20 cellular contexts compared by ENCODE assay signal in genomic region chr15:25780479-25781255, GRCh38.
"Had no signal": no experiment of that assay in that cellular context is flagged by ENCODE, and none has a peak within 500 bp of the region (broad histone marks: within the 10 kb centered on the region; RNA-seq: fewer than 3 reads in every experiment).

No MANE protein-coding gene starts in this region.

- H3K36me3 Mint-ChIP-seq: type B pancreatic cell, WTC11 had no signal

- H3K27ac Mint-ChIP-seq: activated naive CD8-positive, alpha-beta T cell treated with anti-CD3 and anti-CD28 coated beads for 36 hours; activated T-cell treated with anti-CD3 and anti-CD28 coated beads, Interleukin-2, amount 50 U/mL, for 24 hours; activated T-helper 17 cell treated with anti-CD3 and anti-CD28 coated beads, Interleukin-2, amount 50 U/mL, for 72 hours; neural progenitor cell; stimulated activated naive B cell treated with anti-CD40 and anti-IgM and Interleukin-4, amounts not matched to agents 10 μg/mL and 1 μg/mL and 100 μg/mL, for 72 hours; type B pancreatic cell; WTC11 had no signal

- H3K27me3 Mint-ChIP-seq: activated naive CD8-positive, alpha-beta T cell treated with anti-CD3 and anti-CD28 coated beads for 36 hours; activated T-cell treated with anti-CD3 and anti-CD28 coated beads, Interleukin-2, amount 50 U/mL, for 24 hours; activated T-helper 17 cell treated with anti-CD3 and anti-CD28 coated beads, Interleukin-2, amount 50 U/mL, for 72 hours; naive thymus-derived CD8-positive, alpha-beta T cell; type B pancreatic cell had no signal

- H3K4me3 ChIP-seq: lower lobe of right lung, neural progenitor cell, ovary, vagina had no signal

- H3K4me3 Mint-ChIP-seq: activated naive CD8-positive, alpha-beta T cell treated with anti-CD3 and anti-CD28 coated beads for 36 hours; activated T-cell treated with anti-CD3 and anti-CD28 coated beads, Interleukin-2, amount 50 U/mL, for 24 hours; activated T-helper 17 cell treated with anti-CD3 and anti-CD28 coated beads, Interleukin-2, amount 50 U/mL, for 72 hours; neural progenitor cell; stimulated activated naive B cell treated with anti-CD40 and anti-IgM and Interleukin-4, amounts not matched to agents 10 μg/mL and 1 μg/mL and 100 μg/mL, for 72 hours; type B pancreatic cell; WTC11 had no signal

- H3K27ac ChIP-seq: foreskin keratinocyte, lower lobe of right lung, neural progenitor cell, ovary, vagina had no signal

- H3K27me3 ChIP-seq: foreskin keratinocyte, neural progenitor cell, ovary, vagina had no signal

- DNase-seq: activated naive CD4-positive, alpha-beta T cell treated with Interleukin-2 at 50 U/mL for 16 hours; activated naive CD8-positive, alpha-beta T cell treated with anti-CD3 and anti-CD28 coated beads for 36 hours; dermis blood vessel endothelial cell; effector CD8-positive, alpha-beta T cell; foreskin keratinocyte; lower lobe of right lung; naive thymus-derived CD8-positive, alpha-beta T cell; right cardiac atrium; small intestine; stimulated activated CD4-positive, alpha-beta T cell treated with anti-CD3 and anti-CD28 coated beads, Interleukin-15, amount 100 ng/mL, for 24 hours; stimulated activated CD8-positive, alpha-beta memory T cell treated with anti-CD3 and anti-CD28 coated beads, Interleukin-4, amount 100 ng/mL, for 48 hours; stimulated activated naive B cell treated with anti-CD40 and anti-IgM and Interleukin-4, amounts not matched to agents 10 μg/mL and 1 μg/mL and 100 μg/mL, for 72 hours; T-helper 9 cell had no signal

- H3K4me1 ChIP-seq: foreskin keratinocyte had no signal

- H3K9me3 ChIP-seq: lower lobe of right lung, ovary, vagina had no signal

- H3K36me3 ChIP-seq: neural progenitor cell, ovary, vagina had no signal

- H3K9me3 Mint-ChIP-seq: activated naive CD8-positive, alpha-beta T cell treated with anti-CD3 and anti-CD28 coated beads for 36 hours; activated T-cell treated with anti-CD3 and anti-CD28 coated beads, Interleukin-2, amount 50 U/mL, for 24 hours; activated T-helper 17 cell treated with anti-CD3 and anti-CD28 coated beads, Interleukin-2, amount 50 U/mL, for 72 hours; naive thymus-derived CD8-positive, alpha-beta T cell; neural progenitor cell; stimulated activated naive B cell treated with anti-CD40 and anti-IgM and Interleukin-4, amounts not matched to agents 10 μg/mL and 1 μg/mL and 100 μg/mL, for 72 hours; type B pancreatic cell; WTC11 had no signal

- ATAC-seq: activated T-helper 17 cell treated with anti-CD3 and anti-CD28 coated beads, Interleukin-2, amount 50 U/mL, for 72 hours; foreskin keratinocyte; lower lobe of right lung; naive thymus-derived CD8-positive, alpha-beta T cell; right cardiac atrium; stimulated activated naive B cell treated with anti-CD40 and anti-IgM and Interleukin-4, amounts not matched to agents 10 μg/mL and 1 μg/mL and 100 μg/mL, for 72 hours; WTC11 had no signal
